Comparison of ENCODE assay signal across 8 cellular contexts in the genomic region with DNA sequence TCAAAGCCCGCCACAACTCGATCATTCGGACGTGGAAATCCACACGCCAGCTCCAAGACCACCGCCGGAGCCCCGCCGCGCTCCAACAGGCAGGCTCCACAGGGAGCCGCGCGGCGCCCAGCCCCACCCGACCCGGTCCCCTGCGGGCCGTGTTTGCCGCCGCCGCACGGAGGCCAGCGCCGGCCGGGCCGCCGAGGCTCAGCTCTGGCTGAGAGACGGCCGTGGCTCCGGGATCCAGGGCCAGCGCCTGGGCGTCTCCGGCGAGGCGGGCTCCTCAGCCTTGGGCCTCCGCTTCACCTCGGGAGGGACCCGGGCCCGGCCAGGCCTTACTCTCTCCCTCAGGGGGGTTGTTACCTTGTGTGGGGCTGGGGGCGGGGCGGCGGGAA.
DNase-seq lines count a peak whose midpoint lies in the region; ATAC-seq and TF ChIP-seq lines count a peak whose summit lies in the region.

No MANE protein-coding gene starts in this region.

- POLR2A ChIA-PET in GM10248 (lab: Yijun Ruan, JAX), result interaction anchor here (0.5 to 1.5 kb wide), 8 partner anchors 8 to 514 kb away, joined by 3 to 10 read pairs (median 3); no protein-coding TSS in a partner anchor

- H3K27ac ChIP-seq in layer of hippocampus (ENCODE audit: low read depth, low read length) (peak overlapping the region; percentile 87), substantia nigra (ENCODE audit: low read depth, low read length, poor library complexity, severe bottlenecking) (peak overlapping the region; percentile 88)

- in situ Hi-C loops in astrocyte of the cerebellum (cut with HindIII; ENCODE audit: low sequenced_read_pairs), result loop anchor here (25.0 kb wide), 1 partner anchor 583 kb away; no protein-coding TSS in a partner anchor
- in situ Hi-C loops in KBM-7 (cut with MboI; ENCODE audit: low pct_unique_long_range_greater_than_20kb, low sequenced_read_pairs), result no loop called here

- DNase-seq in COLO668 (lab: John Stamatoyannopoulos, UW; ENCODE audit: unreplicated experiment) (peak; percentile 50), astrocyte of the cerebellum (ENCODE audit: low read depth) (no peak), substantia nigra (lab: John Stamatoyannopoulos, UW) (peak in 4 of 49 donors; percentile 35 to 74 (median 57)), KBM-7 (no peak), GM10248 (ENCODE audit: extremely low spot score) (no peak)

- CTCF ChIA-PET in GM10248 (lab: Yijun Ruan, JAX), result interaction anchor here (1.0 to 8.1 kb wide), 16 partner anchors 8 to 368 kb away, joined by 3 to 86 read pairs (median 6); no protein-coding TSS in a partner anchor

- H3K4me3 ChIP-seq in astrocyte of the cerebellum (ENCODE audit: low read depth, low read length), result peak overlapping the region; percentile 70

- TF ChIP-seq CTCF in astrocyte of the cerebellum (IDR thresholded peaks at IDR 0.05; ENCODE audit: low read depth, low read length, missing control alignments) (no peak), GM10248 (IDR thresholded peaks at IDR 0.05; ENCODE audit: control extremely low read depth, extremely low read depth, low read depth, missing control alignments) (no peak)

- no peaks in the 10 kb centered on the region for H3K27me3 ChIP-seq in layer of hippocampus (ENCODE audit: control insufficient read depth, insufficient read depth, low read length)

- ATAC-seq in GM21360 (IDR thresholded peaks at IDR 0.05; ENCODE audit: unreplicated experiment), result peak; percentile 37
- ATAC-seq in HG03565 (IDR thresholded peaks at IDR 0.05; ENCODE audit: unreplicated experiment), result peak; percentile 15
